Comparison of ENCODE assay signal across 8 cellular contexts in genomic region chr12:118404876-118405521, GRCh38. TPM values are rescaled to one million over a fixed set of nuclear protein-coding genes. Genes with fewer than 3 reads are reported as not detected.
DNase-seq lines count a peak whose midpoint lies in the region; ATAC-seq, FAIRE-seq and TF ChIP-seq lines count a peak whose summit lies in the region.

No MANE protein-coding gene starts in this region.

- TF ChIP-seq CTCF in WTC11 (IDR thresholded peaks at IDR 0.05), result peak; percentile 44

- H3K9me3 Mint-ChIP-seq in WTC11, result no peaks in the 10 kb centered on the region

- DNase-seq in AG08395 (ENCODE audit: low spot score) (peak; percentile 55), GM19239 (ENCODE audit: insufficient read length, low spot score) (peak; percentile 27), NCI-H2081 (lab: John Stamatoyannopoulos, UW) (peak; percentile 43 to 47), WTC11 (ENCODE audit: low spot score) (peak; percentile 72), caudate nucleus (lab: John Stamatoyannopoulos, UW) (peak in 42 of 61 donors; percentile 1 to 87 (median 17)), left colon (peak; percentile 33 to 79)
- DNase-seq in stimulated activated CD4-positive, alpha-beta T cell treated with anti-CD3 and anti-CD28 coated beads, TNF-alpha, amount 100 ng/mL, for 48 hours (ENCODE audit: low read depth in 3 of 3), result peak; percentile 14 to 53 (median 19)

- intact Hi-C loops in left colon (cut with DNase I, micrococcal nuclease), result loop anchor here in 1 of 2 donors (10.0 kb wide), 2 partner anchors 630 to 1140 kb away; no protein-coding TSS in a partner anchor

- H3K27ac ChIP-seq in caudate nucleus (ENCODE audit: low read depth, low read length), result no peak overlapping the region

- CTCF ChIA-PET in WTC11 (lab: Charles Lee), result interaction anchor here (1.0 to 1.4 kb wide), 11 partner anchors 8 to 446 kb away, joined by 3 to 9 read pairs (median 4); partner anchors contain the start of genes PEBP1 and SUDS3

- no peaks in the 10 kb centered on the region for H3K27me3 Mint-ChIP-seq in WTC11 (ENCODE audit: low read depth)

- POLR2A ChIA-PET in WTC11 (lab: Charles Lee), result no interaction called here

- H3K36me3 Mint-ChIP-seq in WTC11, result peaks cover 82% of the 10 kb centered on the region

- no peak overlapping the region for H3K4me3 Mint-ChIP-seq in WTC11

- FAIRE-seq in GM19239 (lab: Jason Lieb, UNC), result peak; percentile 86

- ATAC-seq in WTC11 (peak; percentile 69), left colon (peak; percentile 63), HG03045 (IDR thresholded peaks at IDR 0.05; ENCODE audit: unreplicated experiment) (no peak)

- H3K4me1 Mint-ChIP-seq in WTC11, result no peaks in the 10 kb centered on the region

- H3K27ac Mint-ChIP-seq in WTC11, result no peak overlapping the region; the same call in 1 of the 2 replicates

TF ChIP-seq in WTC11, 78 proteins besides CTCF, POLR2A, EP300 and RAD21:
- TF ChIP-seq RELA (CRISPR knock-in tag; IDR thresholded peaks at IDR 0.05; ENCODE audit: borderline replicate concordance) (no peak), TEAD1 (CRISPR knock-in tag; IDR thresholded peaks at IDR 0.05) (no peak), TEAD4 (CRISPR knock-in tag; IDR thresholded peaks at IDR 0.05) (no peak), ESRRA (CRISPR knock-in tag; IDR thresholded peaks at IDR 0.05; ENCODE audit: borderline replicate concordance) (no peak), STAT6 (CRISPR knock-in tag; conservative IDR thresholded peaks at IDR 0.05; ENCODE audit: low read depth) (no peak), ZNF423 (CRISPR knock-in tag; IDR thresholded peaks at IDR 0.05) (no peak), FOXK1 (CRISPR knock-in tag; IDR thresholded peaks at IDR 0.05) (no peak), ATF1 (CRISPR knock-in tag; IDR thresholded peaks at IDR 0.05) (no peak), ZNF121 (CRISPR knock-in tag; IDR thresholded peaks at IDR 0.05) (no peak), NFE2L1 (CRISPR knock-in tag; IDR thresholded peaks at IDR 0.05) (no peak), SMAD4 (CRISPR knock-in tag; IDR thresholded peaks at IDR 0.05) (no peak), ZNF138 (CRISPR knock-in tag; conservative IDR thresholded peaks at IDR 0.05) (no peak), E2F4 (CRISPR knock-in tag; IDR thresholded peaks at IDR 0.05; ENCODE audit: borderline replicate concordance, low read depth) (no peak), SP1 (CRISPR knock-in tag; conservative IDR thresholded peaks at IDR 0.05) (no peak), PRDM15 (CRISPR knock-in tag; IDR thresholded peaks at IDR 0.05) (no peak), GRHL2 (CRISPR knock-in tag; IDR thresholded peaks at IDR 0.05; ENCODE audit: insufficient replicate concordance, severe bottlenecking) (no peak), OVOL2 (CRISPR knock-in tag; IDR thresholded peaks at IDR 0.05; ENCODE audit: borderline replicate concordance) (no peak)
- TF ChIP-seq, protein P1, sequence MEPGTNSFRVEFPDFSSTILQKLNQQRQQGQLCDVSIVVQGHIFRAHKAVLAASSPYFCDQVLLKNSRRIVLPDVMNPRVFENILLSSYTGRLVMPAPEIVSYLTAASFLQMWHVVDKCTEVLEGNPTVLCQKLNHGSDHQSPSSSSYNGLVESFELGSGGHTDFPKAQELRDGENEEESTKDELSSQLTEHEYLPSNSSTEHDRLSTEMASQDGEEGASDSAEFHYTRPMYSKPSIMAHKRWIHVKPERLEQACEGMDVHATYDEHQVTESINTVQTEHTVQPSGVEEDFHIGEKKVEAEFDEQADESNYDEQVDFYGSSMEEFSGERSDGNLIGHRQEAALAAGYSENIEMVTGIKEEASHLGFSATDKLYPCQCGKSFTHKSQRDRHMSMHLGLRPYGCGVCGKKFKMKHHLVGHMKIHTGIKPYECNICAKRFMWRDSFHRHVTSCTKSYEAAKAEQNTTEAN (CRISPR knock-in tag; IDR thresholded peaks at IDR 0.05), result no peak
- TF ChIP-seq, protein P2, sequence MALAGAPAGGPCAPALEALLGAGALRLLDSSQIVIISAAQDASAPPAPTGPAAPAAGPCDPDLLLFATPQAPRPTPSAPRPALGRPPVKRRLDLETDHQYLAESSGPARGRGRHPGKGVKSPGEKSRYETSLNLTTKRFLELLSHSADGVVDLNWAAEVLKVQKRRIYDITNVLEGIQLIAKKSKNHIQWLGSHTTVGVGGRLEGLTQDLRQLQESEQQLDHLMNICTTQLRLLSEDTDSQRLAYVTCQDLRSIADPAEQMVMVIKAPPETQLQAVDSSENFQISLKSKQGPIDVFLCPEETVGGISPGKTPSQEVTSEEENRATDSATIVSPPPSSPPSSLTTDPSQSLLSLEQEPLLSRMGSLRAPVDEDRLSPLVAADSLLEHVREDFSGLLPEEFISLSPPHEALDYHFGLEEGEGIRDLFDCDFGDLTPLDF (CRISPR knock-in tag; IDR thresholded peaks at IDR 0.05), result no peak

RNA-seq across cellular contexts. Expression of gene SUDS3, which starts 28.6 kb away (rescaled TPM):
- 63.9 to 65.5 TPM (median 64.7 TPM) in 3 replicates for total RNA-seq in WTC11 (2021)
- 10 to 100 TPM; 44.9 to 48.7 TPM for total RNA-seq in left colon

RNA-seq across cellular contexts. Expression of gene TAOK3, which starts 32.3 kb away (rescaled TPM):
- total RNA-seq in WTC11 (2021) (8.3 to 13.0 TPM (median 9.3 TPM) in 3 replicates), left colon (10 to 100 TPM; 58.4 to 58.5 TPM)

Comparison
In these comparisons a context has a peak if more than half of its experiments do, and no peak if none do; other contexts are left out.
1. DNase-seq: peak in every context shown above with its lines; median percentile 72 in WTC11; 56 in left colon; 55 in AG08395; 45 in NCI-H2081; 27 in GM19239; 19 in stimulated activated CD4-positive, alpha-beta T cell treated with anti-CD3 and anti-CD28 coated beads, TNF-alpha, amount 100 ng/mL, for 48 hours; 17 in caudate nucleus.